ENCODE assay signal across 8 cellular contexts in genomic region chr15:75578206-75578947, GRCh38. TPM values are rescaled to one million over a fixed set of nuclear protein-coding genes. Genes with fewer than 3 reads are reported as not detected.
A peak's percentile ranks its signal among the peaks of the same experiment; 100 is the strongest.
DNase-seq lines count a peak whose midpoint lies in the region; ATAC-seq and TF ChIP-seq lines count a peak whose summit lies in the region.

No MANE protein-coding gene starts in this region.

- peaks cover 0 to 2% of the 10 kb centered on the region in 2 experiments for H3K36me3 ChIP-seq in trophoblast cell (ENCODE audit: control insufficient read depth in 1 of 2, insufficient read depth in 2 of 2, low read length in 2 of 2)

- peak overlapping the region; percentile 91 for H4K8ac ChIP-seq in trophoblast cell (ENCODE audit: low read depth, low read length)

- TF ChIP-seq POLR2A in GM19193 (IDR thresholded peaks at IDR 0.05; ENCODE audit: extremely low read depth, insufficient read depth, insufficient read length) (peak; percentile 7), NB4 (IDR thresholded peaks at IDR 0.05; ENCODE audit: extremely low read depth, insufficient read length) (no peak)

- no peak for ATAC-seq in GM18870 (IDR thresholded peaks at IDR 0.05; ENCODE audit: unreplicated experiment)

- peak overlapping the region; percentile 87 for H3K4me3 ChIP-seq in NB4 (ENCODE audit: low read depth, low read length)
- H3K4me3 ChIP-seq in trophoblast cell (ENCODE audit: low read depth, low read length): peak overlapping the region; percentile 90

- H3K27me3 ChIP-seq in trophoblast cell (ENCODE audit: insufficient read depth, low read length): no peaks in the 10 kb centered on the region

- peak overlapping the region; percentile 95 for H4K12ac ChIP-seq in trophoblast cell (ENCODE audit: low read depth, low read length)

- peaks cover 13% of the 10 kb centered on the region for H3K79me1 ChIP-seq in trophoblast cell (ENCODE audit: low read length)

- peak overlapping the region; percentile 82 for H2BK5ac ChIP-seq in trophoblast cell (ENCODE audit: low read depth, low read length, poor library complexity)

- peaks cover 3 to 4% of the 10 kb centered on the region in 2 experiments for H3K4me1 ChIP-seq in trophoblast cell (ENCODE audit: control insufficient read depth in 1 of 2, insufficient read depth in 2 of 2, low read length in 2 of 2)

- peak overlapping the region; percentile 95 for H3K9ac ChIP-seq in trophoblast cell (ENCODE audit: low read length)

- TF ChIP-seq CTCF in NB4 (IDR thresholded peaks at IDR 0.05; ENCODE audit: low read depth, low read length): no peak

- H4K91ac ChIP-seq in trophoblast cell (ENCODE audit: low read depth, low read length): peak overlapping the region; percentile 96

- peak overlapping the region; percentile 28 for H2AFZ ChIP-seq in trophoblast cell (ENCODE audit: insufficient read depth, low read length, poor library complexity)

- H3K27ac ChIP-seq in trophoblast cell (ENCODE audit: low read depth, low read length): peak overlapping the region; percentile 28

- peaks cover 15% of the 10 kb centered on the region for H3K79me2 ChIP-seq in trophoblast cell (ENCODE audit: control insufficient read depth, insufficient read depth, low read length, poor library complexity)

- H3K4me2 ChIP-seq in trophoblast cell (ENCODE audit: low read length): peak overlapping the region; percentile 95

- H2BK12ac ChIP-seq in trophoblast cell (ENCODE audit: low read length): no peak overlapping the region

- DNase-seq in AG20443 (ENCODE audit: low spot score) (peak; percentile 68), NB4 (ENCODE audit: low read depth) (peak; percentile 75), activated gamma-delta T cell treated with Interleukin-2 at 50 U/mL for 16 hours (peak; percentile 7), glomerular visceral epithelial cell (ENCODE audit: extremely low spot score) (peak; percentile 30), trophoblast cell (peak in 1 of 2 donors; percentile 49), NCI-H2107 treated with DMSO at 0.1 percent for 48 hours (lab: John Stamatoyannopoulos, UW; ENCODE audit: unreplicated experiment) (no peak)

- H3K14ac ChIP-seq in trophoblast cell (ENCODE audit: low read length): peak overlapping the region; percentile 96

- H3K18ac ChIP-seq in trophoblast cell (ENCODE audit: low read length): peak overlapping the region; percentile 95

- no peaks in the 10 kb centered on the region for H3K9me3 ChIP-seq in trophoblast cell (ENCODE audit: insufficient read depth, low read depth, low read length)

- no CpG with 5 or more reads among the region's 77 CpGs for WGBS in trophoblast cell (ENCODE audit: extremely low coverage, insufficient coverage, insufficient read length)

- H3K23ac ChIP-seq in trophoblast cell (ENCODE audit: low read length): no peak overlapping the region

- peak overlapping the region; percentile 95 for H2BK120ac ChIP-seq in trophoblast cell (ENCODE audit: insufficient read depth, low read length, poor library complexity)

- peak overlapping the region; percentile 95 for H3K4ac ChIP-seq in trophoblast cell (ENCODE audit: low read depth, low read length)

- peak overlapping the region; percentile 76 for H2AK5ac ChIP-seq in trophoblast cell (ENCODE audit: low read length)

RNA-seq across cellular contexts. Expression of gene PTPN9, which starts 0.7 kb away (rescaled TPM):
- polyA plus RNA-seq in trophoblast cell (2013): 14.6 and 15.5 TPM in 2 replicates

RNA-seq across cellular contexts. Expression of gene SNUPN, which starts 47.1 kb away (rescaled TPM):
- polyA plus RNA-seq in trophoblast cell (2013): 10.5 and 10.6 TPM in 2 replicates
